8 cellular contexts compared by ENCODE assay signal in the genomic region with DNA sequence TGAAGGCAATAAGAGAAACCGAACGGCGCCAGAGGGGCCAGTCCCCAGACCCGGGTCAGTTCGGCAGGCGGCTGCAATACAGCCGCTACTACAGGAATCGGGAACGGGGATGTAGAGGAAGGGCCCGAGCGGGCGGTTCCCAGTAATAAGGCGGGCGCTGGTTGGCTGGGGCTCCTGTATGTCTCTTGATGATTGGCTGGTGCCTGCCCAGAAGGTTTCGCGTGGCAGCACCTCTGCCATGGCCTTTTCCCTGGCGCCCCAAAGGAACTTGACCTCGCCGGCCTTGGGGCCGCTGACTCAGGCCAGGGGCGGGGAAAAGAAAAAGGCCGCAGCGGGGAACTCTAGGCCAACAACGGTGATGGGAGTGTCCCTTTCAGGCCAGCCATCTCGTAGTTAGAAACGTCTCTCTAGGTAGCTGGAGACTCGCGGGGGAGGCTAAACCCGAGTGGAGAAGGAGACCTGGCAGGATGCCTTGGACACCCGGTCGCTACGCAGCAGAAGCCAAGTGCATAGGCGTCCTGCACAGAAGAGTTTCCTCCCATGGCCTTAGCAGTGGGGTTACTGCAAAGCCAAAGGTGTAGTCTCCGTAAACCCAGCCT. TPM values are rescaled to one million over a fixed set of nuclear protein-coding genes. Genes with fewer than 3 reads are reported as not detected.
DNase-seq lines count a peak whose midpoint lies in the region; ATAC-seq and TF ChIP-seq lines count a peak whose summit lies in the region.

A gene with protein sequence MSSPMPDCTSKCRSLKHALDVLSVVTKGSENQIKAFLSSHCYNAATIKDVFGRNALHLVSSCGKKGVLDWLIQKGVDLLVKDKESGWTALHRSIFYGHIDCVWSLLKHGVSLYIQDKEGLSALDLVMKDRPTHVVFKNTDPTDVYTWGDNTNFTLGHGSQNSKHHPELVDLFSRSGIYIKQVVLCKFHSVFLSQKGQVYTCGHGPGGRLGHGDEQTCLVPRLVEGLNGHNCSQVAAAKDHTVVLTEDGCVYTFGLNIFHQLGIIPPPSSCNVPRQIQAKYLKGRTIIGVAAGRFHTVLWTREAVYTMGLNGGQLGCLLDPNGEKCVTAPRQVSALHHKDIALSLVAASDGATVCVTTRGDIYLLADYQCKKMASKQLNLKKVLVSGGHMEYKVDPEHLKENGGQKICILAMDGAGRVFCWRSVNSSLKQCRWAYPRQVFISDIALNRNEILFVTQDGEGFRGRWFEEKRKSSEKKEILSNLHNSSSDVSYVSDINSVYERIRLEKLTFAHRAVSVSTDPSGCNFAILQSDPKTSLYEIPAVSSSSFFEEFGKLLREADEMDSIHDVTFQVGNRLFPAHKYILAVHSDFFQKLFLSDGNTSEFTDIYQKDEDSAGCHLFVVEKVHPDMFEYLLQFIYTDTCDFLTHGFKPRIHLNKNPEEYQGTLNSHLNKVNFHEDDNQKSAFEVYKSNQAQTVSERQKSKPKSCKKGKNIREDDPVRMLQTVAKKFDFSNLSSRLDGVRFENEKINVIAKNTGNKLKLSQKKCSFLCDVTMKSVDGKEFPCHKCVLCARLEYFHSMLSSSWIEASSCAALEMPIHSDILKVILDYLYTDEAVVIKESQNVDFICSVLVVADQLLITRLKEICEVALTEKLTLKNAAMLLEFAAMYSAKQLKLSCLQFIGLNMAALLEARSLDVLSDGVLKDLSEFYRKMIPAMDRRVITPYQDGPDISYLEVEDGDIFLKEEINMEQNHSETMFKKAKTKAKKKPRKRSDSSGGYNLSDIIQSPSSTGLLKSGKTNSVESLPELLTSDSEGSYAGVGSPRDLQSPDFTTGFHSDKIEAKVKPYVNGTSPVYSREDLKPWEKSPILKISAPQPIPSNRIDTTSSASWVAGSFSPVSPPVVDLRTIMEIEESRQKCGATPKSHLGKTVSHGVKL (N-terminal part only) (minus strand): TSS at position 111 of the 599 bp plus-strand sequence. CDS start 7,258 bp downstream, outside the sequence.

- peaks cover 48% of the 10 kb centered on the region for H3K79me2 ChIP-seq in SK-N-SH (ENCODE audit: insufficient read depth)
- H3K79me2 ChIP-seq in osteoblast (ENCODE audit: insufficient read depth, low read length): peaks cover 53% of the 10 kb centered on the region

- 5% methylated on average over 23 of the region's 34 CpGs for WGBS in SK-N-SH (ENCODE audit: low lambda C conversion rate)

- H3K36me3 ChIP-seq in SK-N-SH (replicated peaks in 1 of 2; ENCODE audit: control insufficient read depth in 1 of 2, insufficient read depth in 2 of 2, low read length in 1 of 2) (peaks cover 10 to 14% of the 10 kb centered on the region in 2 experiments), osteoblast (ENCODE audit: insufficient read depth, low read length) (peaks cover 3% of the 10 kb centered on the region), thoracic aorta (no peaks in the 10 kb centered on the region)

- H3K9me3 ChIP-seq in SK-N-SH (no peaks in the 10 kb centered on the region), osteoblast (ENCODE audit: low read depth, low read length) (no peaks in the 10 kb centered on the region), thoracic aorta (no peaks in the 10 kb centered on the region)

- H3K27me3 ChIP-seq in SK-N-SH (ENCODE audit: insufficient read depth) (no peaks in the 10 kb centered on the region), osteoblast (ENCODE audit: insufficient read depth, low read length) (no peaks in the 10 kb centered on the region), thoracic aorta (replicated peaks; ENCODE audit: insufficient read depth) (no peaks in the 10 kb centered on the region)

- peak within 1 kb of the TSS; percentile 84 for H3K4me2 ChIP-seq in SK-N-SH
- H3K4me2 ChIP-seq in osteoblast (ENCODE audit: insufficient read depth, low read length): peak within 1 kb of the TSS; percentile 85

- H3K4me1 ChIP-seq in SK-N-SH (ENCODE audit: control insufficient read depth in 1 of 2, insufficient read depth in 2 of 2, low read depth in 1 of 2, low read length in 1 of 2) (peaks cover 12 to 21% of the 10 kb centered on the region in 2 experiments), osteoblast (ENCODE audit: insufficient read depth, low read length) (peaks cover 18% of the 10 kb centered on the region), thoracic aorta (ENCODE audit: control insufficient read depth in 1 of 2, low read depth in 2 of 2) (peaks cover 33 to 36% of the 10 kb centered on the region in 2 donors)

- peak within 1 kb of the TSS; percentile 88 for H3K4me3 ChIP-seq in SK-N-SH (ENCODE audit: low read depth in 2 of 2, low read length in 1 of 2)
- peak within 1 kb of the TSS; percentile 87 for H3K4me3 ChIP-seq in osteoblast (ENCODE audit: insufficient read depth, low read length)
- peak within 1 kb of the TSS; percentile 86 for H3K4me3 ChIP-seq in thoracic aorta

- TF ChIP-seq EP300 in SK-N-SH (IDR thresholded peaks at IDR 0.05; ENCODE audit: borderline replicate concordance in 1 of 2, low read depth in 1 of 2, low read length in 1 of 2): no peak

- H3K9me2 ChIP-seq in SK-N-SH: no peaks in the 10 kb centered on the region

- ATAC-seq in HG02571 (IDR thresholded peaks at IDR 0.05; ENCODE audit: unreplicated experiment) (peak; percentile 90), thoracic aorta (ENCODE audit: insufficient number of reproducible peaks, low FRiP score, low read depth) (peak; percentile 96)

- H3K27ac ChIP-seq in SK-N-SH (ENCODE audit: low read depth in 2 of 2, low read length in 1 of 2) (peak within 1 kb of the TSS; percentile 93 to 96), osteoblast (ENCODE audit: low read depth, low read length) (peak within 1 kb of the TSS; percentile 95), thoracic aorta (peak within 1 kb of the TSS; percentile 88 to 90)

- no peak for TF ChIP-seq CTCF in SK-N-SH (IDR thresholded peaks at IDR 0.05)
- TF ChIP-seq CTCF in osteoblast (IDR thresholded peaks at IDR 0.05; ENCODE audit: extremely low read depth, low read depth, low read length): no peak
- no peak for TF ChIP-seq CTCF in thoracic aorta (IDR thresholded peaks at IDR 0.05)

- TF ChIP-seq RAD21 in SK-N-SH (IDR thresholded peaks at IDR 0.05; ENCODE audit: low read length): no peak

- POLR2A ChIA-PET in SK-N-SH (lab: Yijun Ruan, JAX): interaction anchor here (1.0 to 1.4 kb wide), 4 partner anchors 115 to 818 kb away, joined by 3 read pairs; a partner anchor contains a TSS

- H2AFZ ChIP-seq in SK-N-SH (ENCODE audit: low read depth) (peak within 1 kb of the TSS; percentile 92), osteoblast (ENCODE audit: low read length) (peak within 1 kb of the TSS; percentile 95)

- H3F3A ChIP-seq in SK-N-SH (replicated peaks; ENCODE audit: insufficient read depth): peaks cover 30% of the 10 kb centered on the region

- H4K20me1 ChIP-seq in SK-N-SH (ENCODE audit: insufficient read depth): peaks cover 5% of the 10 kb centered on the region; the same call in 1 of the 2 replicates
- peaks cover 10% of the 10 kb centered on the region for H4K20me1 ChIP-seq in osteoblast (ENCODE audit: insufficient read depth, low read length)

- CTCF ChIA-PET in SK-N-SH (lab: Yijun Ruan, JAX): interaction anchor here (1.0 to 2.3 kb wide), 5 partner anchors 464 to 1266 kb away, joined by 3 to 12 read pairs (median 5); a partner anchor contains a TSS

- peak within 1 kb of the TSS; percentile 97 for H3K9ac ChIP-seq in SK-N-SH

- DNase-seq in GM04504 (ENCODE audit: low read depth) (peak; percentile 92), NCI-H1048 (lab: John Stamatoyannopoulos, UW) (peak; percentile 79), SK-N-SH (peak; percentile 97), glomerular endothelial cell (ENCODE audit: extremely low read depth, low read depth, low spot score) (no peak), osteoblast (ENCODE audit: insufficient read length, low spot score, missing footprints) (peak; percentile 97), thoracic aorta (ENCODE audit: low spot score) (peak; percentile 78)
- DNase-seq in activated naive CD4-positive, alpha-beta T cell treated with anti-CD3 and anti-CD28 coated beads, Interleukin-2, amount 50 U/mL, for 16 hours: peak; percentile 88

TF ChIP-seq in SK-N-SH, 30 proteins besides CTCF, POLR2A, EP300 and RAD21 (continues in another document):
- no peak; the same call in 1 of the 2 replicates for TF ChIP-seq FOSL2 (IDR thresholded peaks at IDR 0.05; ENCODE audit: borderline replicate concordance, low read depth)
- TF ChIP-seq SMC3 (IDR thresholded peaks at IDR 0.05; ENCODE audit: low read depth, low read length): no peak
- TF ChIP-seq, protein P1, sequence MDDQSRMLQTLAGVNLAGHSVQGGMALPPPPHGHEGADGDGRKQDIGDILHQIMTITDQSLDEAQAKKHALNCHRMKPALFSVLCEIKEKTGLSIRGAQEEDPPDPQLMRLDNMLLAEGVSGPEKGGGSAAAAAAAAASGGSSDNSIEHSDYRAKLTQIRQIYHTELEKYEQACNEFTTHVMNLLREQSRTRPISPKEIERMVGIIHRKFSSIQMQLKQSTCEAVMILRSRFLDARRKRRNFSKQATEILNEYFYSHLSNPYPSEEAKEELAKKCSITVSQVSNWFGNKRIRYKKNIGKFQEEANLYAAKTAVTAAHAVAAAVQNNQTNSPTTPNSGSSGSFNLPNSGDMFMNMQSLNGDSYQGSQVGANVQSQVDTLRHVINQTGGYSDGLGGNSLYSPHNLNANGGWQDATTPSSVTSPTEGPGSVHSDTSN (IDR thresholded peaks at IDR 0.05): peak; percentile 68
- peak; percentile 82 for TF ChIP-seq YY1 (IDR thresholded peaks at IDR 0.05; ENCODE audit: low read depth)
- no peak for TF ChIP-seq FOXJ3 (CRISPR knock-in tag; IDR thresholded peaks at IDR 0.05)
- TF ChIP-seq, protein P2, sequence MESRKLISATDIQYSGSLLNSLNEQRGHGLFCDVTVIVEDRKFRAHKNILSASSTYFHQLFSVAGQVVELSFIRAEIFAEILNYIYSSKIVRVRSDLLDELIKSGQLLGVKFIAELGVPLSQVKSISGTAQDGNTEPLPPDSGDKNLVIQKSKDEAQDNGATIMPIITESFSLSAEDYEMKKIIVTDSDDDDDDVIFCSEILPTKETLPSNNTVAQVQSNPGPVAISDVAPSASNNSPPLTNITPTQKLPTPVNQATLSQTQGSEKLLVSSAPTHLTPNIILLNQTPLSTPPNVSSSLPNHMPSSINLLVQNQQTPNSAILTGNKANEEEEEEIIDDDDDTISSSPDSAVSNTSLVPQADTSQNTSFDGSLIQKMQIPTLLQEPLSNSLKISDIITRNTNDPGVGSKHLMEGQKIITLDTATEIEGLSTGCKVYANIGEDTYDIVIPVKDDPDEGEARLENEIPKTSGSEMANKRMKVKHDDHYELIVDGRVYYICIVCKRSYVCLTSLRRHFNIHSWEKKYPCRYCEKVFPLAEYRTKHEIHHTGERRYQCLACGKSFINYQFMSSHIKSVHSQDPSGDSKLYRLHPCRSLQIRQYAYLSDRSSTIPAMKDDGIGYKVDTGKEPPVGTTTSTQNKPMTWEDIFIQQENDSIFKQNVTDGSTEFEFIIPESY (IDR thresholded peaks at IDR 0.05; ENCODE audit: borderline replicate concordance, low read depth): 0 out of 2 replicates have a peak, but pooled peaks have one; percentile 14
- no peak for TF ChIP-seq EZH2phosphoT487 (IDR thresholded peaks at IDR 0.05; ENCODE audit: borderline replicate concordance, low read depth)

RNA-seq across cellular contexts. Expression of the gene that starts here (rescaled TPM):
- polyA plus RNA-seq in SK-N-SH (2012; rRNA removed): 9.5 and 14.5 TPM in 2 replicates
- 15.1 and 18.5 TPM in 2 replicates for polyA plus RNA-seq in SK-N-SH (2012; cell fraction: cytosol; rRNA removed)
- polyA plus RNA-seq in SK-N-SH (2012; cell fraction: nucleus; rRNA removed): 6.3 and 16.9 TPM in 2 replicates
- total RNA-seq in glomerular endothelial cell (18.0 and 23.2 TPM in 2 replicates), osteoblast (70.6 and 72.8 TPM in 2 replicates), thoracic aorta (10 to 100 TPM; 18.1 to 36.8 TPM)
